1 cellular context compared by ENCODE assay signal in the genomic region with DNA sequence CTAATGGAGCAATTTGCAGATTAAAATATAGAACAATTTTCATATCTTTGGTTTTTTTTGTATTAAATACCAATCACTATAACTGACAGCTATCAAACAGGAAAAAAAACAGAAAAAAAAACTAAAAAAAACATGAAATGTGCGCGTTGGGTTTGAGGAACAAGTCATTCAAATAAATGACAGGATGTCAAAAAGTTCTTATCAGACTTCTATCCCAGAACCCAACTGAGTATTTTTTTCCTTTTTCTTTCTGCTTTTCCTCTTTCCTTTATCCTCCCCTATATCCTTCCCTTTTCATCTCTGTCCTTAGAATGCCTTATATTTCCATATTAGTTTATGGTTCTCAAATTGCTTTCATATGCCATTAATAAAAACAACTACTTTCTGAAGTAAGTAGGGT.
TF ChIP-seq lines count a peak whose summit lies in the region.

No MANE protein-coding gene starts in this region.

TF ChIP-seq in HepG2, 621 proteins besides CTCF, POLR2A, EP300 and RAD21:
- no peak for TF ChIP-seq HOXD1 (CRISPR knock-in tag; IDR thresholded peaks at IDR 0.05)
- no peak for TF ChIP-seq ZFP36L1 (CRISPR knock-in tag; IDR thresholded peaks at IDR 0.05)
- TF ChIP-seq, protein P1, sequence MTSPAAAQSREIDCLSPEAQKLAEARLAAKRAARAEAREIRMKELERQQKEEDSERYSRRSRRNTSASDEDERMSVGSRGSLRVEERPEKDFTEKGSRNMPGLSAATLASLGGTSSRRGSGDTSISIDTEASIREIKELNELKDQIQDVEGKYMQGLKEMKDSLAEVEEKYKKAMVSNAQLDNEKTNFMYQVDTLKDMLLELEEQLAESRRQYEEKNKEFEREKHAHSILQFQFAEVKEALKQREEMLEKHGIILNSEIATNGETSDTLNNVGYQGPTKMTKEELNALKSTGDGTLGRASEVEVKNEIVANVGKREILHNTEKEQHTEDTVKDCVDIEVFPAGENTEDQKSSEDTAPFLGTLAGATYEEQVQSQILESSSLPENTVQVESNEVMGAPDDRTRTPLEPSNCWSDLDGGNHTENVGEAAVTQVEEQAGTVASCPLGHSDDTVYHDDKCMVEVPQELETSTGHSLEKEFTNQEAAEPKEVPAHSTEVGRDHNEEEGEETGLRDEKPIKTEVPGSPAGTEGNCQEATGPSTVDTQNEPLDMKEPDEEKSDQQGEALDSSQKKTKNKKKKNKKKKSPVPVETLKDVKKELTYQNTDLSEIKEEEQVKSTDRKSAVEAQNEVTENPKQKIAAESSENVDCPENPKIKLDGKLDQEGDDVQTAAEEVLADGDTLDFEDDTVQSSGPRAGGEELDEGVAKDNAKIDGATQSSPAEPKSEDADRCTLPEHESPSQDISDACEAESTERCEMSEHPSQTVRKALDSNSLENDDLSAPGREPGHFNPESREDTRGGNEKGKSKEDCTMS (CRISPR knock-in tag; conservative IDR thresholded peaks at IDR 0.05): no peak
- no peak for TF ChIP-seq NFE2L2 (IDR thresholded peaks at IDR 0.05; ENCODE audit: low read length)
- peak; percentile 33 for TF ChIP-seq SRSF9 (IDR thresholded peaks at IDR 0.05; ENCODE audit: borderline replicate concordance, insufficient read depth, low read depth, low read length, poor library complexity, severe bottlenecking)
- TF ChIP-seq HNRNPK (IDR thresholded peaks at IDR 0.05; ENCODE audit: low read depth, low read length, poor library complexity, severe bottlenecking): peak; percentile 91
